Comparison of ENCODE assay signal across 28 cellular contexts in the genomic region with DNA sequence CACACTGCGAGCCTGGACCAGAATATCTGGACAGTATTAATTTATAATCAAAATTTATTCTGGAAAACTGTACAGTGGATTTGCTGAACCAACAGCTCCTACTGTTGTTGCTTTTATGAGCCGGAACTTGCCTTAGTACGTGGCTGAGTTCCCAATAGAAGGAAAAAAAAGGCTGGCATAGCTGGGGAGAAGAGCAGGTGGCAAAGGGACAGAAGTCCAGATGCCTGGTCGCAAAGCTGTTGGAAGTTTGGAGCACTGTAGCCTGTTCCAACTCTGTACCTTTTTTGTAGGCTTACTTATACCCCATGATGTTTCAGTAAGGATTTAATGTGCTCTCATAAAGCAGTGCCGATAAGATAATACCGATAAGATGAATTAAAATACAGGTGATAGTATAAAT.
"Had no signal": no experiment of that assay in that cellular context is flagged by ENCODE, and none has a peak within 500 bp of the region (broad histone marks: within the 10 kb centered on the region; RNA-seq: fewer than 3 reads in every experiment).

No MANE protein-coding gene starts in this region.

- H3K9me3 Mint-ChIP-seq: nephron progenitor cell; stimulated activated naive B cell treated with anti-CD40 and anti-IgM and Interleukin-4, amounts not matched to agents 10 μg/mL and 1 μg/mL and 100 μg/mL, for 72 hours had no signal

- H3K9ac ChIP-seq: neural progenitor cell, parathyroid adenoma had no signal

- H3K27ac ChIP-seq: left lung, lower lobe of right lung, neural progenitor cell, neutrophil, parathyroid adenoma, psoas muscle, right lobe of liver, suprapubic skin, thoracic aorta, tibial artery, upper lobe of right lung had no signal

- H3K4me3 Mint-ChIP-seq: immature natural killer cell; naive B cell; natural killer cell; nephron progenitor cell; neural progenitor cell; stimulated activated naive B cell treated with anti-CD40 and anti-IgM and Interleukin-4, amounts not matched to agents 10 μg/mL and 1 μg/mL and 100 μg/mL, for 72 hours had no signal

- H3K9me3 ChIP-seq: left lung, lower lobe of right lung, neutrophil, psoas muscle, right lobe of liver, suprapubic skin, thoracic aorta, tibial artery, upper lobe of right lung had no signal

- H3K4me1 Mint-ChIP-seq: immature natural killer cell; naive B cell; natural killer cell; stimulated activated naive B cell treated with anti-CD40 and anti-IgM and Interleukin-4, amounts not matched to agents 10 μg/mL and 1 μg/mL and 100 μg/mL, for 72 hours had no signal

- H3K36me3 Mint-ChIP-seq: immature natural killer cell; naive B cell; natural killer cell; neural progenitor cell; stimulated activated naive B cell treated with anti-CD40 and anti-IgM and Interleukin-4, amounts not matched to agents 10 μg/mL and 1 μg/mL and 100 μg/mL, for 72 hours had no signal

- H3K4me2 ChIP-seq: neural progenitor cell had no signal

- H3K27me3 Mint-ChIP-seq: naive B cell; stimulated activated naive B cell treated with anti-CD40 and anti-IgM and Interleukin-4, amounts not matched to agents 10 μg/mL and 1 μg/mL and 100 μg/mL, for 72 hours had no signal

- H3K27me3 ChIP-seq: left lung, neural progenitor cell, neutrophil, right lobe of liver, suprapubic skin, tibial artery, upper lobe of right lung had no signal

- H3K79me2 ChIP-seq: parathyroid adenoma had no signal

- H3K27ac Mint-ChIP-seq: immature natural killer cell; naive B cell; natural killer cell; nephron progenitor cell; neural progenitor cell; stimulated activated naive B cell treated with anti-CD40 and anti-IgM and Interleukin-4, amounts not matched to agents 10 μg/mL and 1 μg/mL and 100 μg/mL, for 72 hours had no signal

- DNase-seq: hippocampal formation; immature natural killer cell; kidney; left colon; left lung; lower lobe of right lung; mammary epithelial cell; mesenchymal stem cell; naive B cell; natural killer cell; nephron progenitor cell; occipital lobe; psoas muscle; right lobe of liver; stimulated activated CD4-positive, alpha-beta T cell treated with anti-CD3 and anti-CD28 coated beads, Interleukin-12 subunit alpha, Interleukin-12 subunit beta, amount 100 ng/mL, for 4 hours; stimulated activated CD4-positive, alpha-beta T cell treated with anti-CD3 and anti-CD28 coated beads, Interleukin-15, amount 100 ng/mL, for 24 hours; stimulated activated CD4-positive, alpha-beta T cell treated with anti-CD3 and anti-CD28 coated beads, Interleukin-2, amount 100 ng/mL, for 24 hours; stimulated activated CD4-positive, alpha-beta T cell treated with anti-CD3 and anti-CD28 coated beads, Interleukin-4, amount 100 ng/mL, for 1 hour; stimulated activated naive B cell treated with anti-CD40 and anti-IgM and Interleukin-4, amounts not matched to agents 10 μg/mL and 1 μg/mL and 100 μg/mL, for 72 hours; stimulated activated naive CD8-positive, alpha-beta T cell treated with anti-CD3 and anti-CD28 coated beads, Interleukin-15, Interleukin-2, amounts not matched to agents 100 U/mL and 50 U/mL, for 24 hours; tibial artery; trophoblast cell; upper lobe of right lung had no signal

- H2AFZ ChIP-seq: neural progenitor cell, parathyroid adenoma had no signal

- H3K4me1 ChIP-seq: left lung, lower lobe of right lung, neural progenitor cell, parathyroid adenoma, psoas muscle, right lobe of liver, suprapubic skin, tibial artery, upper lobe of right lung had no signal
